ENCODE assay signal across 28 cellular contexts in the genomic region with DNA sequence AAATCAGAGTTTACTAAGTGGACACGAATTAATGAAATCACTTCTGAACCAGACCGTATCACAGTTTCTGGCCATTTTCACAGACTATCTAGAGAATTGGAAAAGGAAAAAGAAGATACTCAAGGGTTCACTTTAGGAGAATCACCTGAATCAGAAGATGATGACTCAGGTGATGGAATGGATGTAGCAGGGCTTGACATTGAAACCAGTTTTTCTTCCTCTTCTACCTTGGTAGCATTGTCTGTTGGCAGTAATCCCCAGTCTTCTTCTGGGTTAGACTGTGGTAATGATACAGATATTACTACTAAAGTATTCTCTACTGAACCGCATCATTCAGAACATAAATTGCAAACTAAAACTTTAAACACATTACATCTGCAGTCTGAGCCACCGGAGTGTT.
"Had no signal": no experiment of that assay in that cellular context is flagged by ENCODE, and none has a peak within 500 bp of the region (broad histone marks: within the 10 kb centered on the region; RNA-seq: fewer than 3 reads in every experiment).

No MANE protein-coding gene starts in this region.

- H3K4me3 Mint-ChIP-seq: activated CD4-positive, alpha-beta memory T cell treated with anti-CD3 and anti-CD28 coated beads for 36 hours; activated CD8-positive, alpha-beta memory T cell treated with anti-CD3 and anti-CD28 coated beads, Interleukin-2, amount 10 ng/mL, durations not matched to agents 7 days and 5 days; activated CD8-positive, alpha-beta T cell treated with anti-CD3 and anti-CD28 coated beads, Interleukin-2, amount 10 ng/mL, durations not matched to agents 7 days and 5 days; activated naive CD4-positive, alpha-beta T cell treated with anti-CD3 and anti-CD28 coated beads, Interleukin-2, amount 10 ng/mL, durations not matched to agents 7 days and 5 days; activated naive CD8-positive, alpha-beta T cell treated with anti-CD3 and anti-CD28 coated beads, Interleukin-2, amount 10 ng/mL, durations not matched to agents 7 days and 5 days; activated T-cell treated with anti-CD3 and anti-CD28 coated beads, Interleukin-2, amount 50 U/mL, for 72 hours; brain; central memory CD8-positive, alpha-beta T cell; dendritic cell treated with granulocyte-macrophage colony-stimulating factor and Interleukin-4, amounts not matched to agents 40 ng/mL and 50 ng/mL, for 4 days had no signal

- H3K27ac ChIP-seq: ascending aorta, breast epithelium, coronary artery, dorsolateral prefrontal cortex, esophagus muscularis mucosa, foreskin keratinocyte, gastrocnemius medialis, heart left ventricle had no signal

- H3K9me3 ChIP-seq: ascending aorta, breast epithelium, esophagus muscularis mucosa, gastrocnemius medialis, heart left ventricle had no signal

- H3K4me3 ChIP-seq: ascending aorta, breast epithelium, coronary artery, dorsolateral prefrontal cortex, esophagus muscularis mucosa, gastrocnemius medialis, heart left ventricle had no signal

- ATAC-seq: activated CD8-positive, alpha-beta memory T cell treated with anti-CD3 and anti-CD28 coated beads, Interleukin-2, amount 10 ng/mL, durations not matched to agents 7 days and 5 days; activated CD8-positive, alpha-beta T cell treated with anti-CD3 and anti-CD28 coated beads, Interleukin-2, amount 10 ng/mL, durations not matched to agents 7 days and 5 days; activated naive CD4-positive, alpha-beta T cell treated with anti-CD3 and anti-CD28 coated beads, Interleukin-2, amount 50 U/mL, for 72 hours; activated T-cell treated with anti-CD3 and anti-CD28 coated beads, Interleukin-2, amount 50 U/mL, for 72 hours; foreskin keratinocyte; gastrocnemius medialis; heart left ventricle had no signal

- H3K4me1 ChIP-seq: ascending aorta, breast epithelium, esophagus muscularis mucosa, foreskin keratinocyte, gastrocnemius medialis, heart left ventricle had no signal

- H3K4me1 Mint-ChIP-seq: activated CD8-positive, alpha-beta memory T cell treated with anti-CD3 and anti-CD28 coated beads, Interleukin-2, amount 10 ng/mL, durations not matched to agents 7 days and 5 days; activated naive CD4-positive, alpha-beta T cell treated with anti-CD3 and anti-CD28 coated beads, Interleukin-2, amount 10 ng/mL, durations not matched to agents 7 days and 5 days; activated naive CD8-positive, alpha-beta T cell treated with anti-CD3 and anti-CD28 coated beads, Interleukin-2, amount 10 ng/mL, durations not matched to agents 7 days and 5 days; brain had no signal

- H3K27me3 Mint-ChIP-seq: activated CD4-positive, alpha-beta memory T cell treated with anti-CD3 and anti-CD28 coated beads for 36 hours; activated CD8-positive, alpha-beta memory T cell treated with anti-CD3 and anti-CD28 coated beads, Interleukin-2, amount 10 ng/mL, durations not matched to agents 7 days and 5 days; activated naive CD4-positive, alpha-beta T cell treated with anti-CD3 and anti-CD28 coated beads, Interleukin-2, amount 10 ng/mL, durations not matched to agents 7 days and 5 days; activated naive CD8-positive, alpha-beta T cell treated with anti-CD3 and anti-CD28 coated beads, Interleukin-2, amount 10 ng/mL, durations not matched to agents 7 days and 5 days; brain; central memory CD8-positive, alpha-beta T cell; dendritic cell treated with granulocyte-macrophage colony-stimulating factor and Interleukin-4, amounts not matched to agents 40 ng/mL and 50 ng/mL, for 4 days had no signal

- H3K27me3 ChIP-seq: ascending aorta, breast epithelium, dorsolateral prefrontal cortex, esophagus muscularis mucosa, foreskin keratinocyte, gastrocnemius medialis, heart left ventricle had no signal

- H3K9me3 Mint-ChIP-seq: activated CD4-positive, alpha-beta memory T cell treated with anti-CD3 and anti-CD28 coated beads for 36 hours; activated naive CD4-positive, alpha-beta T cell treated with anti-CD3 and anti-CD28 coated beads, Interleukin-2, amount 10 ng/mL, durations not matched to agents 7 days and 5 days; activated naive CD4-positive, alpha-beta T cell treated with anti-CD3 and anti-CD28 coated beads, Interleukin-2, amount 50 U/mL, for 72 hours; activated naive CD8-positive, alpha-beta T cell treated with anti-CD3 and anti-CD28 coated beads, Interleukin-2, amount 10 ng/mL, durations not matched to agents 7 days and 5 days; activated T-cell treated with anti-CD3 and anti-CD28 coated beads, Interleukin-2, amount 50 U/mL, for 72 hours; brain; central memory CD8-positive, alpha-beta T cell; dendritic cell treated with granulocyte-macrophage colony-stimulating factor and Interleukin-4, amounts not matched to agents 40 ng/mL and 50 ng/mL, for 4 days had no signal

- DNase-seq: activated CD4-positive, alpha-beta memory T cell treated with anti-CD3 and anti-CD28 coated beads for 36 hours; activated CD4-positive, alpha-beta T cell treated with anti-CD3 and anti-CD28 coated beads for 1 hour; activated CD4-positive, alpha-beta T cell treated with anti-CD3 and anti-CD28 coated beads for 4 hours; activated CD4-positive, CD25-positive, alpha-beta regulatory T cell; activated CD8-positive, alpha-beta memory T cell treated with anti-CD3 and anti-CD28 coated beads, Interleukin-2, amount 10 ng/mL, durations not matched to agents 7 days and 5 days; activated CD8-positive, alpha-beta memory T cell treated with anti-CD3 and anti-CD28 coated beads, Interleukin-2, amount 50 U/mL, for 4 hours; activated CD8-positive, alpha-beta T cell treated with anti-CD3 and anti-CD28 coated beads, Interleukin-2, amount 10 ng/mL, durations not matched to agents 7 days and 5 days; activated gamma-delta T cell; activated naive CD4-positive, alpha-beta T cell; activated naive CD4-positive, alpha-beta T cell treated with anti-CD3 and anti-CD28 coated beads, Interleukin-2, amount 10 ng/mL, durations not matched to agents 7 days and 5 days; activated naive CD8-positive, alpha-beta T cell treated with anti-CD3 and anti-CD28 coated beads, Interleukin-2, amount 10 ng/mL, durations not matched to agents 7 days and 5 days; activated T-cell treated with anti-CD3 and anti-CD28 coated beads, Interleukin-2, amount 50 U/mL, for 1 hour; activated T-cell treated with anti-CD3 and anti-CD28 coated beads, Interleukin-2, amount 50 U/mL, for 72 hours; dorsolateral prefrontal cortex; effector memory CD4-positive, alpha-beta T cell; gastrocnemius medialis; glutamatergic neuron; heart left ventricle; T-helper 2 cell had no signal

- H3K27ac Mint-ChIP-seq: activated CD4-positive, alpha-beta memory T cell treated with anti-CD3 and anti-CD28 coated beads for 36 hours; activated CD8-positive, alpha-beta T cell treated with anti-CD3 and anti-CD28 coated beads, Interleukin-2, amount 10 ng/mL, durations not matched to agents 7 days and 5 days; activated naive CD4-positive, alpha-beta T cell treated with anti-CD3 and anti-CD28 coated beads, Interleukin-2, amount 10 ng/mL, durations not matched to agents 7 days and 5 days; activated naive CD4-positive, alpha-beta T cell treated with anti-CD3 and anti-CD28 coated beads, Interleukin-2, amount 50 U/mL, for 72 hours; activated naive CD8-positive, alpha-beta T cell treated with anti-CD3 and anti-CD28 coated beads, Interleukin-2, amount 10 ng/mL, durations not matched to agents 7 days and 5 days; activated T-cell treated with anti-CD3 and anti-CD28 coated beads, Interleukin-2, amount 50 U/mL, for 72 hours; brain; dendritic cell treated with granulocyte-macrophage colony-stimulating factor and Interleukin-4, amounts not matched to agents 40 ng/mL and 50 ng/mL, for 4 days had no signal
